11 cellular contexts compared by ENCODE assay signal in genomic region chr1:64920936-64921589, GRCh38. TPM values are rescaled to one million over a fixed set of nuclear protein-coding genes. Genes with fewer than 3 reads are reported as not detected.
A peak's percentile ranks its signal among the peaks of the same experiment; 100 is the strongest.
DNase-seq lines count a peak whose midpoint lies in the region; ATAC-seq and TF ChIP-seq lines count a peak whose summit lies in the region.
"Had no signal": no experiment of that assay in that cellular context is flagged by ENCODE, and none has a peak within 500 bp of the region (broad histone marks: within the 10 kb centered on the region; RNA-seq: fewer than 3 reads in every experiment).

No MANE protein-coding gene starts in this region.

- H3F3A ChIP-seq in GM23248 (ENCODE audit: insufficient read depth), result peaks cover 45% of the 10 kb centered on the region

- CTCF ChIA-PET in RWPE1 (lab: Yijun Ruan, JAX), result no interaction called here

- peaks cover 4% of the 10 kb centered on the region for H3K27me3 Mint-ChIP-seq in endothelial cell (ENCODE audit: unreplicated experiment)
- no peaks in the 10 kb centered on the region for H3K27me3 Mint-ChIP-seq in endodermal cell (ENCODE audit: insufficient read depth)

- H3K27ac ChIP-seq in GM23248 (peak overlapping the region; percentile 52), RWPE1 (no peak overlapping the region), osteoblast (ENCODE audit: low read depth, low read length) (peak overlapping the region; percentile 80), endodermal cell (ENCODE audit: low read depth, low read length) (no peak overlapping the region)
- H3K27ac ChIP-seq: SJCRH30 had no signal

- H3K4me3 ChIP-seq in GM23248 (peak overlapping the region; percentile 19), osteoblast (ENCODE audit: insufficient read depth, low read length) (peak overlapping the region; percentile 25), endodermal cell (ENCODE audit: low read length) (no peak overlapping the region)
- H3K4me3 ChIP-seq: SJCRH30 had no signal

- H3K4me1 Mint-ChIP-seq in endothelial cell (ENCODE audit: unreplicated experiment) (peaks cover 65% of the 10 kb centered on the region), endodermal cell (peaks cover 38% of the 10 kb centered on the region)

- H3K27me3 ChIP-seq in GM23248 (replicated peaks; ENCODE audit: insufficient read depth) (no peaks in the 10 kb centered on the region), osteoblast (ENCODE audit: insufficient read depth, low read length) (no peaks in the 10 kb centered on the region), endodermal cell (ENCODE audit: control insufficient read depth, insufficient read depth, low read length, poor library complexity, severe bottlenecking) (no peaks in the 10 kb centered on the region)
- H3K27me3 ChIP-seq: SJCRH30 had no signal

- no peaks in the 10 kb centered on the region for H3K9me2 ChIP-seq in GM23248 (ENCODE audit: insufficient read depth)

- no peak overlapping the region for H2AFZ ChIP-seq in GM23248
- no peak overlapping the region for H2AFZ ChIP-seq in osteoblast (ENCODE audit: low read length)

- POLR2A ChIA-PET in RWPE1 (lab: Yijun Ruan, JAX; ENCODE audit: low non-redundant PET), result no interaction called here

- H3K36me3 Mint-ChIP-seq in endothelial cell (ENCODE audit: low read depth, unreplicated experiment), result no peaks in the 10 kb centered on the region
- H3K36me3 Mint-ChIP-seq in endodermal cell (ENCODE audit: low read depth), result no peaks in the 10 kb centered on the region

- H3K4me3 Mint-ChIP-seq in endothelial cell (ENCODE audit: unreplicated experiment) (no peak overlapping the region), endodermal cell (no peak overlapping the region)

- in situ Hi-C loops in GM23248 (cut with MboI), result no loop called here

- H3K9me3 ChIP-seq in GM23248 (ENCODE audit: low read depth) (no peaks in the 10 kb centered on the region), osteoblast (ENCODE audit: low read depth, low read length) (no peaks in the 10 kb centered on the region), endodermal cell (ENCODE audit: control insufficient read depth, low read length) (no peaks in the 10 kb centered on the region)
- H3K9me3 ChIP-seq: SJCRH30 had no signal

- ATAC-seq in HG03045 (IDR thresholded peaks at IDR 0.05; ENCODE audit: unreplicated experiment) (no peak), GM21360 (IDR thresholded peaks at IDR 0.05; ENCODE audit: unreplicated experiment) (no peak)

- no peak for TF ChIP-seq CTCF in RWPE1 (conservative IDR thresholded peaks at IDR 0.05; ENCODE audit: low read depth)
- TF ChIP-seq CTCF in endothelial cell (IDR thresholded peaks at IDR 0.05; ENCODE audit: unreplicated experiment), result no peak
- TF ChIP-seq CTCF in osteoblast (IDR thresholded peaks at IDR 0.05; ENCODE audit: extremely low read depth, low read depth, low read length), result no peak
- no peak for TF ChIP-seq CTCF in endodermal cell (conservative IDR thresholded peaks at IDR 0.05)

- H3K79me2 ChIP-seq in GM23248 (ENCODE audit: insufficient read depth) (peaks cover 95% of the 10 kb centered on the region), osteoblast (ENCODE audit: insufficient read depth, low read length) (peaks cover 66% of the 10 kb centered on the region)

- H3K36me3 ChIP-seq in GM23248 (ENCODE audit: low read depth) (no peaks in the 10 kb centered on the region), osteoblast (ENCODE audit: insufficient read depth, low read length) (no peaks in the 10 kb centered on the region), endodermal cell (ENCODE audit: control insufficient read depth, insufficient read depth, low read length) (no peaks in the 10 kb centered on the region)
- H3K36me3 ChIP-seq: SJCRH30 had no signal

- WGBS in GM23248 (ENCODE audit: low coverage in 1 of 2, low lambda C conversion rate in 2 of 2, missing lambda C conversion rate in 2 of 2), 2 experiments, result 13 to 19% methylated on average over 3 of the region's 3 CpGs
- WGBS in endodermal cell (ENCODE audit: insufficient coverage in 1 of 2, insufficient read length in 1 of 2), 2 experiments, result 90 to 96% methylated on average over 3 of the region's 3 CpGs

- peaks cover 51% of the 10 kb centered on the region for H3K4me1 ChIP-seq in GM23248 (ENCODE audit: insufficient read depth)
- H3K4me1 ChIP-seq in osteoblast (ENCODE audit: insufficient read depth, low read length), result peaks cover 65% of the 10 kb centered on the region
- peaks cover 6% of the 10 kb centered on the region for H3K4me1 ChIP-seq in endodermal cell (ENCODE audit: control insufficient read depth, insufficient read depth, low read length)

- DNase-seq in GM23248 (peak; percentile 56), RWPE1 (ENCODE audit: low spot score) (peak; percentile 52), endothelial cell (ENCODE audit: low spot score) (no peak), osteoblast (ENCODE audit: insufficient read length, low spot score, missing footprints) (no peak), endodermal cell (no peak)
- DNase-seq: central memory CD4-positive, alpha-beta T cell; DMS53; head of caudate nucleus; SJCRH30 had no signal

- H3K9ac ChIP-seq in GM23248, result peak overlapping the region; percentile 14; the same call in 1 of the 2 replicates
- H3K9ac ChIP-seq in endodermal cell (ENCODE audit: extremely low read depth, low read length, poor library complexity, severe bottlenecking), result no peak overlapping the region

- H3K9me3 Mint-ChIP-seq in endothelial cell (ENCODE audit: unreplicated experiment) (no peaks in the 10 kb centered on the region), endodermal cell (no peaks in the 10 kb centered on the region)

- H4K20me1 ChIP-seq in GM23248 (ENCODE audit: insufficient read depth), result no peaks in the 10 kb centered on the region
- peaks cover under 1% of the 10 kb centered on the region for H4K20me1 ChIP-seq in osteoblast (ENCODE audit: insufficient read depth, low read length)

- H3K27ac Mint-ChIP-seq in endothelial cell (ENCODE audit: unreplicated experiment) (peak overlapping the region; percentile 64), endodermal cell (no peak overlapping the region)

- peak overlapping the region; percentile 59 for H3K4me2 ChIP-seq in GM23248 (ENCODE audit: unreplicated experiment)
- peak overlapping the region; percentile 73 for H3K4me2 ChIP-seq in osteoblast (ENCODE audit: insufficient read depth, low read length)

RNA-seq across cellular contexts. Expression of gene JAK1, which starts 45.3 kb away (rescaled TPM):
- total RNA-seq in GM23248 (2014; rRNA removed; shearing (Covaris generic)), result 115 and 124 TPM in 2 replicates
- polyA plus RNA-seq in GM23248 (2016; fragmentation: Nextera tagmentation; extraction: Ambion mirVana), result 90.6 and 90.8 TPM in 2 replicates
- 202 TPM for total RNA-seq in endothelial cell (ENCODE audit: unreplicated experiment)
- total RNA-seq in osteoblast, result 178 and 197 TPM in 2 replicates
- total RNA-seq in endodermal cell, result 10 to 100 TPM; 22.9 to 23.2 TPM
- polyA plus RNA-seq in endodermal cell (2013, experiment 1 of 2), result 18.5 TPM
- 16.3 TPM for polyA plus RNA-seq in endodermal cell (2013, experiment 2 of 2)

Comparison
In these comparisons a context has a peak if more than half of its experiments do, and no peak if none do; other contexts are left out.
1. DNase-seq: peak in GM23248 (single experiment) and RWPE1 (single experiment); none in endothelial cell (single experiment), osteoblast (single experiment) and endodermal cell (single experiment).
2. H3K27ac ChIP-seq: peak in GM23248 (single experiment) and osteoblast (single experiment); none in RWPE1 (single experiment) and endodermal cell (single experiment).